28 cellular contexts compared by ENCODE assay signal in the genomic region with DNA sequence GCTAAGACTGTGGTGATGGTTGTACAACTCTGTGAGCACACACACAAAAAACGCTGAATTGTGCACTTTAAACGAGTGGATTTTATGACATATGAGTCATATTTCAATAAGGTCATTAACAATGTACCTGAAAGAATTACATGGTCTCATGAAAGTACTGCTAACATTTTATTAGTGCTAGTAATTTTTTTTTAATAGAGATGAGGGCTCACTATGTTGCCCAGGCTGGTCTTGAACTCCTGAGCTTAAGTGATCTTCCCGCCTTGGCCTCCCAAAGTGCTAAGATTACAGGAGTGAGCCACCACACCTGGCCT.
DNase-seq lines count a peak whose midpoint lies in the region; ATAC-seq, FAIRE-seq and TF ChIP-seq lines count a peak whose summit lies in the region.
"Had no signal": no experiment of that assay in that cellular context is flagged by ENCODE, and none has a peak within 500 bp of the region (broad histone marks: within the 10 kb centered on the region; RNA-seq: fewer than 3 reads in every experiment).

No MANE protein-coding gene starts in this region.

- no peaks in the 10 kb centered on the region for H3K36me3 Mint-ChIP-seq in activated CD4-positive, alpha-beta T cell treated with anti-CD3 and anti-CD28 coated beads, Interleukin-2, amount 10 ng/mL, durations not matched to agents 7 days and 5 days (ENCODE audit: low read depth)
- H3K36me3 Mint-ChIP-seq: brain; natural killer cell treated with Interleukin-12 subunit alpha and Interleukin-12 subunit beta and Interleukin-15 and Interleukin-18, amount 100 ng/mL, for 72 hours had no signal

- peak overlapping the region; percentile 58; the same call in 1 of the 2 replicates for H2AFZ ChIP-seq in K562 (ENCODE audit: low read depth, low read length)

- intact Hi-C loops in K562 (cut with micrococcal nuclease), result no loop called here

- no peak overlapping the region for H3K4me3 Mint-ChIP-seq in activated CD4-positive, alpha-beta T cell treated with anti-CD3 and anti-CD28 coated beads, Interleukin-2, amount 10 ng/mL, durations not matched to agents 7 days and 5 days
- H3K4me3 Mint-ChIP-seq: activated T-cell treated with anti-CD3 and anti-CD28 coated beads, Interleukin-2, amount 50 U/mL, for 24 hours; brain; CD4-positive, alpha-beta T cell; natural killer cell treated with Interleukin-12 subunit alpha and Interleukin-12 subunit beta and Interleukin-15 and Interleukin-18, amount 100 ng/mL, for 72 hours had no signal

- no peak for TF ChIP-seq EP300 in K562 (IDR thresholded peaks at IDR 0.05; ENCODE audit: low read length)
- TF ChIP-seq EP300 in suprapubic skin (IDR thresholded peaks at IDR 0.05), result no peak

- peak overlapping the region; percentile 98 for H3K27ac ChIP-seq in K562 (ENCODE audit: extremely low read depth, low read depth, low read length)
- no peak overlapping the region for H3K27ac ChIP-seq in suprapubic skin
- H3K27ac ChIP-seq: lower lobe of right lung, vagina, WERI-Rb-1 had no signal

- H3K9me1 ChIP-seq in K562 (ENCODE audit: control insufficient read depth, insufficient read depth, low read length), result no peaks in the 10 kb centered on the region

- TF ChIP-seq CTCF in K562 (IDR thresholded peaks at IDR 0.05 in 2 of 3, conservative IDR thresholded peaks at IDR 0.05 in 1 of 3; ENCODE audit: insufficient read depth in 2 of 3, low read depth in 1 of 3, low read length in 3 of 3) (no peak), suprapubic skin (IDR thresholded peaks at IDR 0.05) (no peak)

- WGBS in K562 (ENCODE audit: insufficient coverage, low coverage, missing lambda C conversion rate), result 60% methylated on average over 3 of the region's 3 CpGs
- 72% methylated on average over 3 of the region's 3 CpGs for WGBS in suprapubic skin

- no peak for DNase-seq in activated CD4-positive, alpha-beta T cell treated with anti-CD3 and anti-CD28 coated beads, Interleukin-2, amount 10 ng/mL, durations not matched to agents 7 days and 5 days
- no peak for DNase-seq in activated CD4-positive, alpha-beta T cell treated with anti-CD3 and anti-CD28 coated beads for 48 hours
- peak; percentile 36 for DNase-seq in M059J (ENCODE audit: low read depth)
- no peak for DNase-seq in K562 (ENCODE audit: extremely low read depth in 1 of 4, low spot score in 3 of 4)
- peak; percentile 10 for DNase-seq in renal cortical epithelial cell (ENCODE audit: low read depth)
- no peak for DNase-seq in DMS79 (lab: John Stamatoyannopoulos, UW)
- no peak for DNase-seq in AML-193 (lab: John Stamatoyannopoulos, UW)
- DNase-seq in suprapubic skin (ENCODE audit: low spot score in 2 of 2), result no peak
- DNase-seq: activated CD4-positive, alpha-beta T cell treated with anti-CD3 and anti-CD28 coated beads, Interleukin-2, amount 50 U/mL, for 1 hour; activated gamma-delta T cell treated with Interleukin-2 at 50 U/mL for 16 hours; activated T-cell treated with anti-CD3 and anti-CD28 coated beads, Interleukin-2, amount 50 U/mL, for 24 hours; CD4-positive, alpha-beta T cell; Karpas-422; lower lobe of right lung; NCI-H146; NCI-H2107; stimulated activated naive CD4-positive, alpha-beta T cell; T1000; WERI-Rb-1 had no signal

- no TSS peak for BruUV-seq in K562 (replicated peaks; lab: Mats Ljungman, UMichigan)

- no peaks in the 10 kb centered on the region for H3K36me3 ChIP-seq in K562 (ENCODE audit: control insufficient read depth, insufficient read depth, low read length)
- no peaks in the 10 kb centered on the region for H3K36me3 ChIP-seq in suprapubic skin
- H3K36me3 ChIP-seq: lower lobe of right lung, SJSA1, thoracic aorta, vagina, WERI-Rb-1 had no signal

- peaks cover 45 to 52% of the 10 kb centered on the region in 2 experiments for H3K4me1 ChIP-seq in K562 (replicated peaks in 1 of 2; ENCODE audit: control insufficient read depth in 2 of 2, insufficient read depth in 2 of 2, low read length in 2 of 2)
- H3K4me1 ChIP-seq in suprapubic skin, result peaks cover 36% of the 10 kb centered on the region

- CTCF ChIA-PET in activated CD4-positive, alpha-beta T cell treated with anti-CD3 and anti-CD28 coated beads, Interleukin-2, amount 10 ng/mL, durations not matched to agents 7 days and 5 days (lab: Charles Lee), result interaction anchor here (0.7 to 0.8 kb wide), 2 partner anchors 12 to 20 kb away, joined by 3 to 6 read pairs; no protein-coding TSS in a partner anchor
- CTCF ChIA-PET in K562 (lab: Yijun Ruan, JAX; ENCODE audit: low intra/inter-chr PET ratio), result no interaction called here

- no peak for ATAC-seq in K562
- ATAC-seq: lower lobe of right lung; natural killer cell treated with Interleukin-12 subunit alpha and Interleukin-12 subunit beta and Interleukin-15 and Interleukin-18, amount 100 ng/mL, for 72 hours had no signal

- in situ Hi-C loops in K562 (cut with MboI), result no loop called here

- H3K4me3 ChIP-seq in K562, result no peak overlapping the region
- no peak overlapping the region for H3K4me3 ChIP-seq in suprapubic skin
- H3K4me3 ChIP-seq: lower lobe of right lung, SJSA1, thoracic aorta, vagina had no signal

- no peaks in the 10 kb centered on the region for H3K9me3 Mint-ChIP-seq in activated CD4-positive, alpha-beta T cell treated with anti-CD3 and anti-CD28 coated beads, Interleukin-2, amount 10 ng/mL, durations not matched to agents 7 days and 5 days
- H3K9me3 Mint-ChIP-seq: activated T-cell treated with anti-CD3 and anti-CD28 coated beads, Interleukin-2, amount 50 U/mL, for 24 hours; brain; CD4-positive, alpha-beta T cell; natural killer cell treated with Interleukin-12 subunit alpha and Interleukin-12 subunit beta and Interleukin-15 and Interleukin-18, amount 100 ng/mL, for 72 hours had no signal

- no peak overlapping the region for H3K9ac ChIP-seq in K562 (ENCODE audit: insufficient read depth in 1 of 2, low read depth in 2 of 2, low read length in 2 of 2)

- H3K9me3 ChIP-seq in K562 (replicated peaks; ENCODE audit: control insufficient read depth, insufficient read depth, low read depth, low read length) (no peaks in the 10 kb centered on the region), suprapubic skin (no peaks in the 10 kb centered on the region)
- H3K9me3 ChIP-seq: lower lobe of right lung, SJSA1, thoracic aorta, vagina had no signal

- FAIRE-seq in K562 (lab: Jason Lieb, UNC), result no peak
- FAIRE-seq: frontal cortex, GM12891, H54, RCC 7860 had no signal

- H3K79me2 ChIP-seq in K562 (ENCODE audit: control insufficient read depth, insufficient read depth, low read length), result peaks cover 11% of the 10 kb centered on the region

- H3K27me3 ChIP-seq in K562 (ENCODE audit: control insufficient read depth in 2 of 2, insufficient read depth in 2 of 2, low read length in 2 of 2) (no peaks in the 10 kb centered on the region), suprapubic skin (no peaks in the 10 kb centered on the region)
- H3K27me3 ChIP-seq: SJSA1, vagina had no signal

- H3K27me3 Mint-ChIP-seq in activated CD4-positive, alpha-beta T cell treated with anti-CD3 and anti-CD28 coated beads, Interleukin-2, amount 10 ng/mL, durations not matched to agents 7 days and 5 days, result no peaks in the 10 kb centered on the region
- H3K27me3 Mint-ChIP-seq: activated T-cell treated with anti-CD3 and anti-CD28 coated beads, Interleukin-2, amount 50 U/mL, for 24 hours; brain; CD4-positive, alpha-beta T cell had no signal

- peaks cover 29% of the 10 kb centered on the region for H3K4me1 Mint-ChIP-seq in activated CD4-positive, alpha-beta T cell treated with anti-CD3 and anti-CD28 coated beads, Interleukin-2, amount 10 ng/mL, durations not matched to agents 7 days and 5 days

- POLR2A ChIA-PET in activated CD4-positive, alpha-beta T cell treated with anti-CD3 and anti-CD28 coated beads, Interleukin-2, amount 10 ng/mL, durations not matched to agents 7 days and 5 days (lab: Charles Lee), result interaction anchor here (0.7 kb wide), 1 partner anchor 41 kb away, joined by 4 read pairs; no protein-coding TSS in a partner anchor
- POLR2A ChIA-PET in K562 (lab: Yijun Ruan, JAX), result interaction anchor here (0.5 to 4.8 kb wide), 5 partner anchors 13 to 117 kb away, joined by 3 to 37 read pairs (median 6); no protein-coding TSS in a partner anchor

- TF ChIP-seq RAD21 in K562 (CRISPR knock-in tag; conservative IDR thresholded peaks at IDR 0.05 in 1 of 2, IDR thresholded peaks at IDR 0.05 in 1 of 2), result no peak

- H3K4me2 ChIP-seq in K562 (ENCODE audit: insufficient read depth, low read length), result no peak overlapping the region

- peak overlapping the region; percentile 31 for H3K27ac Mint-ChIP-seq in activated CD4-positive, alpha-beta T cell treated with anti-CD3 and anti-CD28 coated beads, Interleukin-2, amount 10 ng/mL, durations not matched to agents 7 days and 5 days
- H3K27ac Mint-ChIP-seq: activated T-cell treated with anti-CD3 and anti-CD28 coated beads, Interleukin-2, amount 50 U/mL, for 24 hours; CD4-positive, alpha-beta T cell; natural killer cell treated with Interleukin-12 subunit alpha and Interleukin-12 subunit beta and Interleukin-15 and Interleukin-18, amount 100 ng/mL, for 72 hours had no signal

- no peaks in the 10 kb centered on the region for H4K20me1 ChIP-seq in K562 (replicated peaks; ENCODE audit: control insufficient read depth, insufficient read depth, low read length)

- TF ChIP-seq POLR2A in K562 (conservative IDR thresholded peaks at IDR 0.05), result no peak
- TF ChIP-seq POLR2A in suprapubic skin (IDR thresholded peaks at IDR 0.05), result no peak

TF ChIP-seq in K562, 482 proteins besides CTCF, POLR2A, EP300 and RAD21 (continues in another document):
- no peak for TF ChIP-seq RBM14 (IDR thresholded peaks at IDR 0.05; ENCODE audit: borderline replicate concordance, insufficient read depth, low read depth, low read length)
- TF ChIP-seq IFI16 (CRISPR knock-in tag; IDR thresholded peaks at IDR 0.05), result no peak
- no peak for TF ChIP-seq JUND (IDR thresholded peaks at IDR 0.05; ENCODE audit: borderline replicate concordance, low read depth, low read length)
- peak; percentile 20; the same call in 1 of the 3 replicates for TF ChIP-seq JUND (tag; IDR thresholded peaks at IDR 0.05; ENCODE audit: borderline replicate concordance, low read depth, low read length)
- TF ChIP-seq ZNF175 (CRISPR knock-in tag; IDR thresholded peaks at IDR 0.05; ENCODE audit: low read depth), result peak; percentile 45; the same call in 1 of the 2 replicates
- TF ChIP-seq ATF6 (CRISPR knock-in tag; IDR thresholded peaks at IDR 0.05), result no peak

Comparison
In these comparisons a context has a peak if more than half of its experiments do, and no peak if none do; other contexts are left out.
1. DNase-seq: peak in M059J (single experiment) and renal cortical epithelial cell (single experiment); none in activated CD4-positive, alpha-beta T cell treated with anti-CD3 and anti-CD28 coated beads, Interleukin-2, amount 10 ng/mL, durations not matched to agents 7 days and 5 days (single experiment), activated CD4-positive, alpha-beta T cell treated with anti-CD3 and anti-CD28 coated beads for 48 hours (single experiment), K562 (0 of 4), DMS79 (single experiment), AML-193 (0 of 2) and suprapubic skin (0 of 2).